10 cellular contexts compared by ENCODE assay signal in the genomic region with DNA sequence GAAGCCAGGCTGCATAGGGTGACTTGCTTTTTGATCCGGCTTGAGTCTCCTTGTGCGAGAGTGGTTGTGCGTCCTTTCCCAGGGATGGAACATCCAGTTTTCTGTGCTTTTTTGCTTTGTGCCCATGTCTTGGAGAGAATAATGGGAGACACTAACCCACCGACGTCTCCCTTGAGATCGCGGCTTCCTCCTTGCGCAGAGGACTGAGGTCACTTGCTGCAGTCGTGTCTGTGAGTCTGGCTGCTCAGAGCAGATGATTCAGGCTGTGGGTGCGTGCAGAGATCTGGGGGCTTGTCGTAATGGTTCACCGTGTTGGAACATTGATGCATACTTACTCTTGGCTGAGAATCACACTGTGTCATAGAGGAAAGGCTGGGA.
DNase-seq lines count a peak whose midpoint lies in the region; ATAC-seq lines count a peak whose summit lies in the region.
"Had no signal": no experiment of that assay in that cellular context is flagged by ENCODE, and none has a peak within 500 bp of the region (broad histone marks: within the 10 kb centered on the region; RNA-seq: fewer than 3 reads in every experiment).

No MANE protein-coding gene starts in this region.

- H3K27ac ChIP-seq in iPS-18a (ENCODE audit: low read length), result no peak overlapping the region
- H3K27ac ChIP-seq: neutrophil had no signal

- peaks cover 19% of the 10 kb centered on the region for H3K4me1 ChIP-seq in iPS-18a (ENCODE audit: control insufficient read depth, low read depth, low read length)

- H3K36me3 ChIP-seq in iPS-18a (ENCODE audit: control insufficient read depth, low read depth, low read length), result no peaks in the 10 kb centered on the region
- H3K36me3 ChIP-seq: neutrophil had no signal

- H3K4me1 Mint-ChIP-seq in stimulated activated naive CD8-positive, alpha-beta T cell treated with anti-CD3 and anti-CD28 coated beads, Interleukin-15, Interleukin-2, amounts not matched to agents 100 ng/mL and 50 ng/mL, for 24 hours (ENCODE audit: low read depth), result peaks cover 32% of the 10 kb centered on the region

- no peaks in the 10 kb centered on the region for H3K36me3 Mint-ChIP-seq in stimulated activated naive CD8-positive, alpha-beta T cell treated with anti-CD3 and anti-CD28 coated beads, Interleukin-15, Interleukin-2, amounts not matched to agents 100 ng/mL and 50 ng/mL, for 24 hours (ENCODE audit: low read depth)

- peaks cover 74% of the 10 kb centered on the region for H3K27me3 ChIP-seq in iPS-18a (ENCODE audit: control insufficient read depth, insufficient read depth, low read length)

- ATAC-seq in HG03342 (IDR thresholded peaks at IDR 0.05; ENCODE audit: unreplicated experiment), result no peak
- ATAC-seq in HG02885 (IDR thresholded peaks at IDR 0.05; ENCODE audit: poor library complexity, unreplicated experiment), result no peak

- no peak overlapping the region for H3K9ac ChIP-seq in iPS-18a (ENCODE audit: low read length)

- H3K27me3 Mint-ChIP-seq in stimulated activated naive CD8-positive, alpha-beta T cell treated with anti-CD3 and anti-CD28 coated beads, Interleukin-15, Interleukin-2, amounts not matched to agents 100 ng/mL and 50 ng/mL, for 24 hours, result peaks cover 54% of the 10 kb centered on the region

- peak overlapping the region; percentile 70 for H3K4me3 Mint-ChIP-seq in stimulated activated naive CD8-positive, alpha-beta T cell treated with anti-CD3 and anti-CD28 coated beads, Interleukin-15, Interleukin-2, amounts not matched to agents 100 ng/mL and 50 ng/mL, for 24 hours

- H3K4me3 ChIP-seq in iPS-18a (ENCODE audit: low read length), result peak overlapping the region; percentile 43

- no peaks in the 10 kb centered on the region for H3K9me3 Mint-ChIP-seq in stimulated activated naive CD8-positive, alpha-beta T cell treated with anti-CD3 and anti-CD28 coated beads, Interleukin-15, Interleukin-2, amounts not matched to agents 100 ng/mL and 50 ng/mL, for 24 hours

- H3K27ac Mint-ChIP-seq in stimulated activated naive CD8-positive, alpha-beta T cell treated with anti-CD3 and anti-CD28 coated beads, Interleukin-15, Interleukin-2, amounts not matched to agents 100 ng/mL and 50 ng/mL, for 24 hours, result peak overlapping the region; percentile 50

- DNase-seq in activated gamma-delta T cell treated with Interleukin-2 at 50 U/mL for 16 hours, result peak; percentile 12
- DNase-seq in activated gamma-delta T cell (lab: John Stamatoyannopoulos, UW), result no peak
- DNase-seq in activated naive CD4-positive, alpha-beta T cell treated with anti-CD3 and anti-CD28 coated beads, Interleukin-2, amount 50 U/mL, for 16 hours, result peak; percentile 17
- no peak for DNase-seq in OCI-M2 (lab: John Stamatoyannopoulos, UW; ENCODE audit: unreplicated experiment)
- DNase-seq: effector CD8-positive, alpha-beta T cell had no signal

- no peaks in the 10 kb centered on the region for H3K9me3 ChIP-seq in iPS-18a (ENCODE audit: control insufficient read depth, low read depth, low read length)
- H3K9me3 ChIP-seq: neutrophil had no signal

Comparison
In these comparisons a context has a peak if more than half of its experiments do, and no peak if none do; other contexts are left out.
1. DNase-seq: peak in activated gamma-delta T cell treated with Interleukin-2 at 50 U/mL for 16 hours (single experiment) and activated naive CD4-positive, alpha-beta T cell treated with anti-CD3 and anti-CD28 coated beads, Interleukin-2, amount 50 U/mL, for 16 hours (single experiment); none in activated gamma-delta T cell (single experiment) and OCI-M2 (single experiment).